22 cellular contexts compared by ENCODE assay signal in genomic region chr13:106558527-106558926, GRCh38. TPM values are rescaled to one million over a fixed set of nuclear protein-coding genes. Genes with fewer than 3 reads are reported as not detected.
DNase-seq lines count a peak whose midpoint lies in the region; ATAC-seq, FAIRE-seq and TF ChIP-seq lines count a peak whose summit lies in the region.
"Had no signal": no experiment of that assay in that cellular context is flagged by ENCODE, and none has a peak within 500 bp of the region (broad histone marks: within the 10 kb centered on the region; RNA-seq: fewer than 3 reads in every experiment).

No MANE protein-coding gene starts in this region.

- peak overlapping the region; percentile 22 for H3K27ac Mint-ChIP-seq in activated naive CD8-positive, alpha-beta T cell treated with anti-CD3 and anti-CD28 coated beads, Interleukin-2, amount 50 U/mL, for 24 hours
- H3K27ac Mint-ChIP-seq in activated naive CD8-positive, alpha-beta T cell treated with anti-CD3 and anti-CD28 coated beads for 36 hours, result no peak overlapping the region
- peak overlapping the region; percentile 18 for H3K27ac Mint-ChIP-seq in activated T-helper 1 cell treated with anti-CD3 and anti-CD28 coated beads, Interleukin-12 subunit alpha, Interleukin-12 subunit beta, Interleukin-2, Interleukin-4 antibody, amounts not matched to agents 30 ng/mL and 10 ng/mL and 1 ng/mL, durations not matched to agents 14 hours and 24 hours and 36 hours

- intact Hi-C loops in activated T-helper 1 cell treated with anti-CD3 and anti-CD28 coated beads, Interleukin-12 subunit alpha, Interleukin-12 subunit beta, Interleukin-2, Interleukin-4 antibody, amounts not matched to agents 30 ng/mL and 10 ng/mL and 1 ng/mL, durations not matched to agents 14 hours and 24 hours and 36 hours (cut with micrococcal nuclease), result no loop called here

- no peaks in the 10 kb centered on the region for H3K9me3 ChIP-seq in trophoblast cell (ENCODE audit: insufficient read depth, low read depth, low read length)
- H3K9me3 ChIP-seq: A549 had no signal

- H3K18ac ChIP-seq in trophoblast cell (ENCODE audit: low read length), result no peak overlapping the region

- H2BK120ac ChIP-seq in trophoblast cell (ENCODE audit: insufficient read depth, low read length, poor library complexity), result no peak overlapping the region

- DNase-seq in activated naive CD8-positive, alpha-beta T cell treated with anti-CD3 and anti-CD28 coated beads, Interleukin-2, amount 50 U/mL, for 24 hours, result no peak
- DNase-seq in activated naive CD8-positive, alpha-beta T cell treated with anti-CD3 and anti-CD28 coated beads for 36 hours, result no peak
- DNase-seq in GM12892 (ENCODE audit: insufficient read length) (no peak), trophoblast cell (no peak), SIG-M5 (lab: John Stamatoyannopoulos, UW) (no peak)
- no peak for DNase-seq in activated T-helper 1 cell treated with anti-CD3 and anti-CD28 coated beads, Interleukin-12 subunit alpha, Interleukin-12 subunit beta, Interleukin-2, Interleukin-4 antibody, amounts not matched to agents 30 ng/mL and 10 ng/mL and 1 ng/mL, durations not matched to agents 14 hours and 24 hours and 36 hours (ENCODE audit: low spot score)
- DNase-seq in activated CD8-positive, alpha-beta memory T cell treated with anti-CD3 and anti-CD28 coated beads for 24 hours, result no peak
- DNase-seq: DMS79 treated with DMSO at 0.1 percent for 48 hours, KBM-7, NCI-H1092 treated with DMSO at 0.1 percent for 48 hours, NCI-H1694, NCI-H2107, NCI-H226, NCI-H526 treated with DMSO at 0.1 percent for 48 hours had no signal

- FAIRE-seq in GM12892 (lab: Jason Lieb, UNC), result peak; percentile 68
- FAIRE-seq: A549, D721Med, G401.6 had no signal

- H3K27ac ChIP-seq in trophoblast cell (ENCODE audit: low read depth, low read length), result no peak overlapping the region
- H3K27ac ChIP-seq: A549, HL-60, RWPE1 had no signal

- ATAC-seq in activated naive CD8-positive, alpha-beta T cell treated with anti-CD3 and anti-CD28 coated beads, Interleukin-2, amount 50 U/mL, for 24 hours, result no peak
- no peak for ATAC-seq in GM21529 (IDR thresholded peaks at IDR 0.05; ENCODE audit: unreplicated experiment)
- ATAC-seq: A549, GM23338 had no signal

- H3K4me1 Mint-ChIP-seq in activated naive CD8-positive, alpha-beta T cell treated with anti-CD3 and anti-CD28 coated beads, Interleukin-2, amount 50 U/mL, for 24 hours, result peaks cover 54% of the 10 kb centered on the region
- peaks cover 51% of the 10 kb centered on the region for H3K4me1 Mint-ChIP-seq in activated naive CD8-positive, alpha-beta T cell treated with anti-CD3 and anti-CD28 coated beads for 36 hours
- peaks cover 61% of the 10 kb centered on the region for H3K4me1 Mint-ChIP-seq in activated T-helper 1 cell treated with anti-CD3 and anti-CD28 coated beads, Interleukin-12 subunit alpha, Interleukin-12 subunit beta, Interleukin-2, Interleukin-4 antibody, amounts not matched to agents 30 ng/mL and 10 ng/mL and 1 ng/mL, durations not matched to agents 14 hours and 24 hours and 36 hours (ENCODE audit: low read depth)

- peaks cover 11 to 15% of the 10 kb centered on the region in 2 experiments for H3K36me3 ChIP-seq in trophoblast cell (ENCODE audit: control insufficient read depth in 1 of 2, insufficient read depth in 2 of 2, low read length in 2 of 2)

- no peak overlapping the region for H2BK5ac ChIP-seq in trophoblast cell (ENCODE audit: low read depth, low read length, poor library complexity)

- no peak for TF ChIP-seq POLR2A in GM12892 (IDR thresholded peaks at IDR 0.05; ENCODE audit: low read depth, low read length)

- no peak overlapping the region for H3K23ac ChIP-seq in trophoblast cell (ENCODE audit: low read length)

- H3K4me3 ChIP-seq in trophoblast cell (ENCODE audit: low read depth, low read length), result no peak overlapping the region
- H3K4me3 ChIP-seq: A549, GM23338 had no signal

- H3K9me3 Mint-ChIP-seq in activated naive CD8-positive, alpha-beta T cell treated with anti-CD3 and anti-CD28 coated beads, Interleukin-2, amount 50 U/mL, for 24 hours, result no peaks in the 10 kb centered on the region
- H3K9me3 Mint-ChIP-seq in activated naive CD8-positive, alpha-beta T cell treated with anti-CD3 and anti-CD28 coated beads for 36 hours, result no peaks in the 10 kb centered on the region
- no peaks in the 10 kb centered on the region for H3K9me3 Mint-ChIP-seq in activated T-helper 1 cell treated with anti-CD3 and anti-CD28 coated beads, Interleukin-12 subunit alpha, Interleukin-12 subunit beta, Interleukin-2, Interleukin-4 antibody, amounts not matched to agents 30 ng/mL and 10 ng/mL and 1 ng/mL, durations not matched to agents 14 hours and 24 hours and 36 hours
- H3K9me3 Mint-ChIP-seq: CD14-positive monocyte, GM23338 had no signal

- H3K14ac ChIP-seq in trophoblast cell (ENCODE audit: low read length), result no peak overlapping the region

- H3K4me2 ChIP-seq in trophoblast cell (ENCODE audit: low read length), result no peak overlapping the region
- H3K4me2 ChIP-seq: A549, GM23338 had no signal

- peaks cover 9% of the 10 kb centered on the region for H3K79me2 ChIP-seq in trophoblast cell (ENCODE audit: control insufficient read depth, insufficient read depth, low read length, poor library complexity)

- no peaks in the 10 kb centered on the region for H3K27me3 ChIP-seq in trophoblast cell (ENCODE audit: insufficient read depth, low read length)

- H2BK12ac ChIP-seq in trophoblast cell (ENCODE audit: low read length), result no peak overlapping the region

- H3K36me3 Mint-ChIP-seq in activated naive CD8-positive, alpha-beta T cell treated with anti-CD3 and anti-CD28 coated beads, Interleukin-2, amount 50 U/mL, for 24 hours (ENCODE audit: low read depth), result peaks cover 64% of the 10 kb centered on the region
- H3K36me3 Mint-ChIP-seq in activated naive CD8-positive, alpha-beta T cell treated with anti-CD3 and anti-CD28 coated beads for 36 hours, result peaks cover 47% of the 10 kb centered on the region
- H3K36me3 Mint-ChIP-seq in activated T-helper 1 cell treated with anti-CD3 and anti-CD28 coated beads, Interleukin-12 subunit alpha, Interleukin-12 subunit beta, Interleukin-2, Interleukin-4 antibody, amounts not matched to agents 30 ng/mL and 10 ng/mL and 1 ng/mL, durations not matched to agents 14 hours and 24 hours and 36 hours (ENCODE audit: low read depth), result peaks cover 43% of the 10 kb centered on the region

- H3K27me3 Mint-ChIP-seq in activated naive CD8-positive, alpha-beta T cell treated with anti-CD3 and anti-CD28 coated beads, Interleukin-2, amount 50 U/mL, for 24 hours, result no peaks in the 10 kb centered on the region
- H3K27me3 Mint-ChIP-seq in activated naive CD8-positive, alpha-beta T cell treated with anti-CD3 and anti-CD28 coated beads for 36 hours, result no peaks in the 10 kb centered on the region
- H3K27me3 Mint-ChIP-seq in activated T-helper 1 cell treated with anti-CD3 and anti-CD28 coated beads, Interleukin-12 subunit alpha, Interleukin-12 subunit beta, Interleukin-2, Interleukin-4 antibody, amounts not matched to agents 30 ng/mL and 10 ng/mL and 1 ng/mL, durations not matched to agents 14 hours and 24 hours and 36 hours (ENCODE audit: insufficient read depth), result no peaks in the 10 kb centered on the region

- H2AK5ac ChIP-seq in trophoblast cell (ENCODE audit: low read length), result no peak overlapping the region

- no peak overlapping the region for H4K91ac ChIP-seq in trophoblast cell (ENCODE audit: low read depth, low read length)

- no peaks in the 10 kb centered on the region for H3K4me1 ChIP-seq in trophoblast cell (ENCODE audit: control insufficient read depth in 1 of 2, insufficient read depth in 2 of 2, low read length in 2 of 2)

- no peaks in the 10 kb centered on the region for H3K79me1 ChIP-seq in trophoblast cell (ENCODE audit: low read length)

- H3K4me3 Mint-ChIP-seq in activated naive CD8-positive, alpha-beta T cell treated with anti-CD3 and anti-CD28 coated beads, Interleukin-2, amount 50 U/mL, for 24 hours, result no peak overlapping the region
- H3K4me3 Mint-ChIP-seq in activated naive CD8-positive, alpha-beta T cell treated with anti-CD3 and anti-CD28 coated beads for 36 hours, result no peak overlapping the region
- no peak overlapping the region for H3K4me3 Mint-ChIP-seq in activated T-helper 1 cell treated with anti-CD3 and anti-CD28 coated beads, Interleukin-12 subunit alpha, Interleukin-12 subunit beta, Interleukin-2, Interleukin-4 antibody, amounts not matched to agents 30 ng/mL and 10 ng/mL and 1 ng/mL, durations not matched to agents 14 hours and 24 hours and 36 hours
- H3K4me3 Mint-ChIP-seq: CD14-positive monocyte, GM23338 had no signal

- no peak overlapping the region for H3K9ac ChIP-seq in trophoblast cell (ENCODE audit: low read length)

- no peak overlapping the region for H4K8ac ChIP-seq in trophoblast cell (ENCODE audit: low read depth, low read length)

- H3K4ac ChIP-seq in trophoblast cell (ENCODE audit: low read depth, low read length), result peak overlapping the region; percentile 69

- no peak overlapping the region for H4K12ac ChIP-seq in trophoblast cell (ENCODE audit: low read depth, low read length)

- H2AFZ ChIP-seq in trophoblast cell (ENCODE audit: insufficient read depth, low read length, poor library complexity), result no peak overlapping the region
- H2AFZ ChIP-seq: GM23338 had no signal

RNA-seq across cellular contexts. Expression of gene ARGLU1, which starts 9.4 kb away (rescaled TPM):
- total RNA-seq in activated naive CD8-positive, alpha-beta T cell treated with anti-CD3 and anti-CD28 coated beads for 36 hours, result 10 to 100 TPM; 65.3 to 72.7 TPM
- 87.6 TPM for polyA plus RNA-seq in GM12892 (2012; ENCODE audit: missing spikeins)
- 89.8 and 91.5 TPM in 2 replicates for total RNA-seq in activated T-helper 1 cell treated with anti-CD3 and anti-CD28 coated beads, Interleukin-12 subunit alpha, Interleukin-12 subunit beta, Interleukin-2, Interleukin-4 antibody, amounts not matched to agents 30 ng/mL and 10 ng/mL and 1 ng/mL, durations not matched to agents 14 hours and 24 hours and 36 hours
- polyA plus RNA-seq in trophoblast cell (2013), result 92.8 and 95.6 TPM in 2 replicates

RNA-seq across cellular contexts. Expression of gene EFNB2, which starts 23.1 kb away (rescaled TPM):
- total RNA-seq in activated naive CD8-positive, alpha-beta T cell treated with anti-CD3 and anti-CD28 coated beads for 36 hours, result under 1 TPM; 0.06 to 0.08 TPM
- polyA plus RNA-seq in GM12892 (2012; ENCODE audit: missing spikeins), result 0.23 TPM
- 0.44 and 0.51 TPM in 2 replicates for total RNA-seq in activated T-helper 1 cell treated with anti-CD3 and anti-CD28 coated beads, Interleukin-12 subunit alpha, Interleukin-12 subunit beta, Interleukin-2, Interleukin-4 antibody, amounts not matched to agents 30 ng/mL and 10 ng/mL and 1 ng/mL, durations not matched to agents 14 hours and 24 hours and 36 hours
- 67.0 and 70.6 TPM in 2 replicates for polyA plus RNA-seq in trophoblast cell (2013)
- polyA plus RNA-seq: CD14-positive monocyte had no signal
